In genomic region chr5:159156839-159157238, GRCh38 we compare ENCODE assay signal across 1 cellular context.
TF ChIP-seq lines count a peak whose summit lies in the region.

No MANE protein-coding gene starts in this region.

TF ChIP-seq in GM12878, 131 proteins besides CTCF, POLR2A, EP300 and RAD21:
- TF ChIP-seq PML (IDR thresholded peaks at IDR 0.05; ENCODE audit: low read length), result 0 out of 2 replicates have a peak, but pooled peaks have one; percentile 24
- no peak for TF ChIP-seq RFX5 (IDR thresholded peaks at IDR 0.05; ENCODE audit: low read depth, low read length)
- TF ChIP-seq YY1 (IDR thresholded peaks at IDR 0.05; ENCODE audit: low read depth, low read length), result peak; percentile 33; the same call in 1 of the 2 replicates
- no peak for TF ChIP-seq YBX1 (IDR thresholded peaks at IDR 0.05)
- TF ChIP-seq MYC (IDR thresholded peaks at IDR 0.05; ENCODE audit: insufficient read depth, insufficient read length, insufficient replicate concordance, low read length, severe bottlenecking), result no peak
- no peak for TF ChIP-seq MYB (IDR thresholded peaks at IDR 0.05; ENCODE audit: borderline replicate concordance, low read depth, low read length)
- no peak for TF ChIP-seq TARDBP (IDR thresholded peaks at IDR 0.05; ENCODE audit: borderline replicate concordance)
- peak; percentile 87 for TF ChIP-seq SMC3 (IDR thresholded peaks at IDR 0.05; ENCODE audit: borderline replicate concordance, low read length)
- TF ChIP-seq ATF2 (IDR thresholded peaks at IDR 0.05; ENCODE audit: low read length), result peak; percentile 33; the same call in 1 of the 2 replicates
- no peak for TF ChIP-seq SPI1 (IDR thresholded peaks at IDR 0.05; ENCODE audit: borderline replicate concordance, insufficient read depth, low read depth, low read length)
- TF ChIP-seq RELB (IDR thresholded peaks at IDR 0.05; ENCODE audit: low read depth), result no peak
- TF ChIP-seq RUNX3 (IDR thresholded peaks at IDR 0.05; ENCODE audit: low read length), result no peak
- TF ChIP-seq FOS (IDR thresholded peaks at IDR 0.05; ENCODE audit: borderline replicate concordance, extremely low read depth, insufficient read length), result no peak
- no peak for TF ChIP-seq ZNF217 (IDR thresholded peaks at IDR 0.05)
- TF ChIP-seq TCF12 (IDR thresholded peaks at IDR 0.05; ENCODE audit: low read depth, low read length), result no peak
- TF ChIP-seq SMAD5 (IDR thresholded peaks at IDR 0.05; ENCODE audit: low read depth), result no peak
- no peak for TF ChIP-seq ZNF207 (IDR thresholded peaks at IDR 0.05; ENCODE audit: borderline replicate concordance)
- 0 out of 2 replicates have a peak, but pooled peaks have one; percentile 1 for TF ChIP-seq CBFB (IDR thresholded peaks at IDR 0.05; ENCODE audit: low read depth)
